25 cellular contexts compared by ENCODE assay signal in genomic region chr6:26599591-26599990, GRCh38. TPM values are rescaled to one million over a fixed set of nuclear protein-coding genes. Genes with fewer than 3 reads are reported as not detected.
DNase-seq lines count a peak whose midpoint lies in the region; FAIRE-seq and TF ChIP-seq lines count a peak whose summit lies in the region.
"Had no signal": no experiment of that assay in that cellular context is flagged by ENCODE, and none has a peak within 500 bp of the region (broad histone marks: within the 10 kb centered on the region; RNA-seq: fewer than 3 reads in every experiment).

No MANE protein-coding gene starts in this region.

- H3K9me3 Mint-ChIP-seq in activated naive CD4-positive, alpha-beta T cell treated with anti-CD3 and anti-CD28 coated beads for 36 hours, result no peaks in the 10 kb centered on the region
- no peaks in the 10 kb centered on the region for H3K9me3 Mint-ChIP-seq in activated naive CD8-positive, alpha-beta T cell treated with anti-CD3 and anti-CD28 coated beads for 36 hours
- no peaks in the 10 kb centered on the region for H3K9me3 Mint-ChIP-seq in nephron progenitor cell

- CTCF ChIA-PET in activated naive CD4-positive, alpha-beta T cell treated with anti-CD3 and anti-CD28 coated beads for 36 hours (lab: Charles Lee), result no interaction called here

- FAIRE-seq in GM12891 (lab: Jason Lieb, UNC), result no peak
- FAIRE-seq: D721Med, HTR-8/SVneo had no signal

- DNase-seq in activated naive CD4-positive, alpha-beta T cell treated with anti-CD3 and anti-CD28 coated beads for 36 hours, result no peak
- DNase-seq in activated naive CD4-positive, alpha-beta T cell treated with anti-CD3 and anti-CD28 coated beads, Interleukin-2, amount 50 U/mL, for 16 hours, result no peak
- DNase-seq in GM12891 (ENCODE audit: insufficient read length, low spot score) (no peak), nephron progenitor cell (no peak), T1000 (lab: John Stamatoyannopoulos, UW) (no peak), NCI-H1417 (lab: John Stamatoyannopoulos, UW) (no peak), NOMO-1 treated with DMSO at 0.1 percent for 48 hours (lab: John Stamatoyannopoulos, UW; ENCODE audit: unreplicated experiment) (no peak)
- no peak for DNase-seq in activated naive CD8-positive, alpha-beta T cell treated with anti-CD3 and anti-CD28 coated beads for 36 hours
- DNase-seq: activated CD4-positive, CD25-positive, alpha-beta regulatory T cell; activated CD8-positive, alpha-beta memory T cell treated with anti-CD3 and anti-CD28 coated beads for 24 hours; amniotic stem cell; islet precursor cell; KG1; left ventricle myocardium superior; midbrain; MM.1S; NCI-H2029 treated with DMSO at 0.1 percent for 48 hours; NCI-H226; NCI-H69; posterior cingulate gyrus; right cardiac atrium; spleen; stimulated activated CD4-positive, alpha-beta T cell treated with anti-CD3 and anti-CD28 coated beads, Interleukin-2, amount 100 ng/mL, for 48 hours had no signal

- H3K27me3 Mint-ChIP-seq in activated naive CD4-positive, alpha-beta T cell treated with anti-CD3 and anti-CD28 coated beads for 36 hours (ENCODE audit: low read depth), result no peaks in the 10 kb centered on the region
- no peaks in the 10 kb centered on the region for H3K27me3 Mint-ChIP-seq in activated naive CD8-positive, alpha-beta T cell treated with anti-CD3 and anti-CD28 coated beads for 36 hours
- peaks cover 7% of the 10 kb centered on the region for H3K27me3 Mint-ChIP-seq in nephron progenitor cell (ENCODE audit: low read depth, poor library complexity)

- TF ChIP-seq POLR2A in GM12891 (IDR thresholded peaks at IDR 0.05; ENCODE audit: low read depth, low read length), result no peak

- H3K27ac Mint-ChIP-seq in activated naive CD4-positive, alpha-beta T cell treated with anti-CD3 and anti-CD28 coated beads for 36 hours, result peak overlapping the region; percentile 79
- peak overlapping the region; percentile 86 for H3K27ac Mint-ChIP-seq in activated naive CD8-positive, alpha-beta T cell treated with anti-CD3 and anti-CD28 coated beads for 36 hours
- no peak overlapping the region for H3K27ac Mint-ChIP-seq in nephron progenitor cell

- H3K36me3 Mint-ChIP-seq in activated naive CD4-positive, alpha-beta T cell treated with anti-CD3 and anti-CD28 coated beads for 36 hours (ENCODE audit: low read depth), result peaks cover 14% of the 10 kb centered on the region
- peaks cover 35% of the 10 kb centered on the region for H3K36me3 Mint-ChIP-seq in activated naive CD8-positive, alpha-beta T cell treated with anti-CD3 and anti-CD28 coated beads for 36 hours
- peaks cover 15% of the 10 kb centered on the region for H3K36me3 Mint-ChIP-seq in nephron progenitor cell (ENCODE audit: low read depth)

- TF ChIP-seq CTCF in nephron progenitor cell (IDR thresholded peaks at IDR 0.05), result no peak

- intact Hi-C loops in activated naive CD4-positive, alpha-beta T cell treated with anti-CD3 and anti-CD28 coated beads for 36 hours (cut with micrococcal nuclease), result loop anchor here (5.0 to 10.0 kb wide), 3 partner anchors 477 to 875 kb away; partner anchors contain the start of gene ZNF184

- H3K4me1 Mint-ChIP-seq in activated naive CD4-positive, alpha-beta T cell treated with anti-CD3 and anti-CD28 coated beads for 36 hours (ENCODE audit: low read depth), result peaks cover 52% of the 10 kb centered on the region
- H3K4me1 Mint-ChIP-seq in activated naive CD8-positive, alpha-beta T cell treated with anti-CD3 and anti-CD28 coated beads for 36 hours, result peaks cover 56% of the 10 kb centered on the region
- H3K4me1 Mint-ChIP-seq in nephron progenitor cell, result peaks cover 12% of the 10 kb centered on the region

- no peak overlapping the region for H3K4me3 Mint-ChIP-seq in activated naive CD4-positive, alpha-beta T cell treated with anti-CD3 and anti-CD28 coated beads for 36 hours
- H3K4me3 Mint-ChIP-seq in activated naive CD8-positive, alpha-beta T cell treated with anti-CD3 and anti-CD28 coated beads for 36 hours, result peak overlapping the region; percentile 44
- H3K4me3 Mint-ChIP-seq in nephron progenitor cell, result peak overlapping the region; percentile 47

TF ChIP-seq in GM12891, 5 proteins besides CTCF, POLR2A, EP300 and RAD21:
- TF ChIP-seq SPI1 (IDR thresholded peaks at IDR 0.05; ENCODE audit: low read depth, low read length) (peak; percentile 70), PAX5 (IDR thresholded peaks at IDR 0.05; ENCODE audit: insufficient read depth, low read length, severe bottlenecking) (no peak), TAF1 (IDR thresholded peaks at IDR 0.05; ENCODE audit: low read depth, low read length) (no peak)

RNA-seq across cellular contexts. Expression of gene ABT1, which starts 2.8 kb away (rescaled TPM):
- total RNA-seq in activated naive CD4-positive, alpha-beta T cell treated with anti-CD3 and anti-CD28 coated beads for 36 hours, result 10 to 100 TPM; 17.3 to 18.4 TPM
- 18.4 TPM for polyA plus RNA-seq in GM12891 (2012; ENCODE audit: low read depth, missing spikeins)
- total RNA-seq in activated naive CD8-positive, alpha-beta T cell treated with anti-CD3 and anti-CD28 coated beads for 36 hours, result 10 to 100 TPM; 44.5 to 45.8 TPM

RNA-seq across cellular contexts. Expression of gene ZNF322, which starts 60.0 kb away (rescaled TPM):
- 1 to 10 TPM; 8.8 to 9.6 TPM for total RNA-seq in activated naive CD4-positive, alpha-beta T cell treated with anti-CD3 and anti-CD28 coated beads for 36 hours
- polyA plus RNA-seq in GM12891 (2012; ENCODE audit: low read depth, missing spikeins), result 3.8 TPM
- total RNA-seq in activated naive CD8-positive, alpha-beta T cell treated with anti-CD3 and anti-CD28 coated beads for 36 hours, result 1 to 10 TPM; 8.3 to 8.7 TPM
